Comparison of ENCODE assay signal across 8 cellular contexts in the genomic region with DNA sequence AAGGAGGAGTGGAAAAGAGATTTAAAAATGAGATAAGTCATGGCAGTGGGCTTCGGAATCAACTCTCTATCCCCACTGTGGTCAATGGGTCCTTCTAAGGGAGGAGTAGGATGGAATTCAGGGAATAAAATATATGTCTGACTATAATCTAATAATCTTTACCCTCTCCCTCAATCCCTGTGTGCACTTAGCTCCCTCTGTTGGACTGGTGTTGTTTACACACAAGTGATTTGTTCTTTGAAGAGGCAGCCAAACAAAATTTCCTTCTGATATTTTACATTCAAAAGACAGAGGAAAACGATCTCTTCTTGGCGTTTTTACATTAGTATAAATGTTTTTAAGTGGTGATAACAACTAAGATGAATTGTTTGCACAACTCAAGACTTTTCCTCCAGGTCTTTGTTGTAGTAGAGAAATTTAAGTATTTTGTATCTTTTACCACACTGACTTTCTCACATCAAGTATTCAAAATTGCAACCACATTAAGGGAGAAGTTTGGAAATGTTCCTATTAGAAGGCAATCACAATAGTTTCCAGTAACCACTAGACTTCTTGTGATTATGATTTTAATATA.
DNase-seq lines count a peak whose midpoint lies in the region; ATAC-seq, FAIRE-seq and TF ChIP-seq lines count a peak whose summit lies in the region.

No MANE protein-coding gene starts in this region.

- no peak for TF ChIP-seq EP300 in K562 (IDR thresholded peaks at IDR 0.05; ENCODE audit: low read length)

- H3K27ac ChIP-seq in K562 (ENCODE audit: extremely low read depth, low read depth, low read length), result no peak overlapping the region

- no peak for TF ChIP-seq POLR2A in K562 (conservative IDR thresholded peaks at IDR 0.05)

- no peaks in the 10 kb centered on the region for H3K9me1 ChIP-seq in K562 (ENCODE audit: control insufficient read depth, insufficient read depth, low read length)

- no peak overlapping the region for H3K27ac Mint-ChIP-seq in activated CD4-positive, alpha-beta T cell treated with anti-CD3 and anti-CD28 coated beads for 36 hours
- no peak overlapping the region for H3K27ac Mint-ChIP-seq in activated CD8-positive, alpha-beta T cell treated with anti-CD3 and anti-CD28 coated beads, Interleukin-2, amount 10 ng/mL, durations not matched to agents 7 days and 5 days

- POLR2A ChIA-PET in K562 (lab: Yijun Ruan, JAX), result no interaction called here
- POLR2A ChIA-PET in activated CD4-positive, alpha-beta T cell treated with anti-CD3 and anti-CD28 coated beads for 36 hours (lab: Charles Lee), result no interaction called here
- POLR2A ChIA-PET in activated CD8-positive, alpha-beta T cell treated with anti-CD3 and anti-CD28 coated beads, Interleukin-2, amount 10 ng/mL, durations not matched to agents 7 days and 5 days (lab: Charles Lee), result no interaction called here

- peaks cover 8% of the 10 kb centered on the region for H3K9me3 Mint-ChIP-seq in activated CD4-positive, alpha-beta T cell treated with anti-CD3 and anti-CD28 coated beads for 36 hours (ENCODE audit: low read depth)
- peaks cover 13% of the 10 kb centered on the region for H3K9me3 Mint-ChIP-seq in activated CD8-positive, alpha-beta T cell treated with anti-CD3 and anti-CD28 coated beads, Interleukin-2, amount 10 ng/mL, durations not matched to agents 7 days and 5 days (ENCODE audit: insufficient read depth)

- 0% methylated on average over 3 of the region's 3 CpGs for WGBS in K562 (ENCODE audit: insufficient coverage, low coverage, missing lambda C conversion rate)

- H3K9ac ChIP-seq in K562 (ENCODE audit: insufficient read depth in 1 of 2, low read depth in 2 of 2, low read length in 2 of 2), result no peak overlapping the region

- peak in 1 of 3 experiments; percentile 21; a peak in 1 of 6 replicates for TF ChIP-seq CTCF in K562 (IDR thresholded peaks at IDR 0.05 in 2 of 3, conservative IDR thresholded peaks at IDR 0.05 in 1 of 3; ENCODE audit: insufficient read depth in 2 of 3, low read depth in 1 of 3, low read length in 3 of 3)
- no peak for TF ChIP-seq CTCF in mucosa of descending colon (IDR thresholded peaks at IDR 0.05)

- no peak for FAIRE-seq in K562 (lab: Jason Lieb, UNC)

- H3K79me2 ChIP-seq in K562 (ENCODE audit: control insufficient read depth, insufficient read depth, low read length), result no peaks in the 10 kb centered on the region

- no peak overlapping the region for H3K4me2 ChIP-seq in K562 (ENCODE audit: insufficient read depth, low read length)

- no peaks in the 10 kb centered on the region for H3K4me1 Mint-ChIP-seq in activated CD4-positive, alpha-beta T cell treated with anti-CD3 and anti-CD28 coated beads for 36 hours
- no peaks in the 10 kb centered on the region for H3K4me1 Mint-ChIP-seq in activated CD8-positive, alpha-beta T cell treated with anti-CD3 and anti-CD28 coated beads, Interleukin-2, amount 10 ng/mL, durations not matched to agents 7 days and 5 days (ENCODE audit: low read depth)

- no peak overlapping the region for H2AFZ ChIP-seq in K562 (ENCODE audit: low read depth, low read length)

- CTCF ChIA-PET in K562 (lab: Yijun Ruan, JAX; ENCODE audit: low intra/inter-chr PET ratio), result interaction anchor here (1.1 kb wide), 1 partner anchor 530 kb away, joined by 5 read pairs; no protein-coding TSS in a partner anchor
- CTCF ChIA-PET in activated CD4-positive, alpha-beta T cell treated with anti-CD3 and anti-CD28 coated beads for 36 hours (lab: Charles Lee), result interaction anchor here (1.1 kb wide), 1 partner anchor 15 kb away, joined by 4 read pairs; no protein-coding TSS in a partner anchor
- CTCF ChIA-PET in activated CD8-positive, alpha-beta T cell treated with anti-CD3 and anti-CD28 coated beads, Interleukin-2, amount 10 ng/mL, durations not matched to agents 7 days and 5 days (lab: Charles Lee), result interaction anchor here (0.9 kb wide), 1 partner anchor 662 kb away, joined by 4 read pairs; no protein-coding TSS in a partner anchor

- no peaks in the 10 kb centered on the region for H3K36me3 Mint-ChIP-seq in activated CD4-positive, alpha-beta T cell treated with anti-CD3 and anti-CD28 coated beads for 36 hours (ENCODE audit: low read depth)
- H3K36me3 Mint-ChIP-seq in activated CD8-positive, alpha-beta T cell treated with anti-CD3 and anti-CD28 coated beads, Interleukin-2, amount 10 ng/mL, durations not matched to agents 7 days and 5 days (ENCODE audit: low read depth), result no peaks in the 10 kb centered on the region

- intact Hi-C loops in K562 (cut with micrococcal nuclease) (no loop called here), mucosa of descending colon (cut with DNase I, micrococcal nuclease) (no loop called here)
- intact Hi-C loops in activated CD4-positive, alpha-beta T cell treated with anti-CD3 and anti-CD28 coated beads for 36 hours (cut with DNase I, micrococcal nuclease), result loop anchor here in 1 of 2 experiments (2.0 to 10.0 kb wide), 2 partner anchors 623 to 663 kb away; no protein-coding TSS in a partner anchor

- H4K20me1 ChIP-seq in K562 (replicated peaks; ENCODE audit: control insufficient read depth, insufficient read depth, low read length), result no peaks in the 10 kb centered on the region

- TF ChIP-seq RAD21 in K562 (CRISPR knock-in tag; conservative IDR thresholded peaks at IDR 0.05 in 1 of 2, IDR thresholded peaks at IDR 0.05 in 1 of 2), result peak; percentile 33 to 46; a peak in 3 of 4 replicates

- H3K36me3 ChIP-seq in K562 (ENCODE audit: control insufficient read depth, insufficient read depth, low read length) (no peaks in the 10 kb centered on the region), mucosa of descending colon (ENCODE audit: low read depth) (no peaks in the 10 kb centered on the region)

- H3K4me1 ChIP-seq in K562 (replicated peaks in 1 of 2; ENCODE audit: control insufficient read depth in 2 of 2, insufficient read depth in 2 of 2, low read length in 2 of 2), result no peaks in the 10 kb centered on the region
- H3K4me1 ChIP-seq in mucosa of descending colon (ENCODE audit: low read depth), result no peaks in the 10 kb centered on the region

- DNase-seq in GM03348 (ENCODE audit: low spot score) (peak; percentile 37), M059J (ENCODE audit: low read depth) (peak; percentile 50), K562 (ENCODE audit: extremely low read depth in 1 of 4, low spot score in 3 of 4) (peak in 1 of 4 experiments; percentile 4), mucosa of descending colon (peak in 1 of 3 donors; percentile 53)
- no peak for DNase-seq in activated CD4-positive, alpha-beta T cell treated with anti-CD3 and anti-CD28 coated beads for 36 hours
- DNase-seq in activated CD8-positive, alpha-beta T cell treated with anti-CD3 and anti-CD28 coated beads, Interleukin-2, amount 10 ng/mL, durations not matched to agents 7 days and 5 days, result no peak

- BruUV-seq in K562 (replicated peaks; lab: Mats Ljungman, UMichigan), result no TSS peak

- no peaks in the 10 kb centered on the region for H3K27me3 ChIP-seq in K562 (ENCODE audit: control insufficient read depth in 2 of 2, insufficient read depth in 2 of 2, low read length in 2 of 2)

- no peaks in the 10 kb centered on the region for H3K27me3 Mint-ChIP-seq in activated CD4-positive, alpha-beta T cell treated with anti-CD3 and anti-CD28 coated beads for 36 hours
- no peaks in the 10 kb centered on the region for H3K27me3 Mint-ChIP-seq in activated CD8-positive, alpha-beta T cell treated with anti-CD3 and anti-CD28 coated beads, Interleukin-2, amount 10 ng/mL, durations not matched to agents 7 days and 5 days (ENCODE audit: low read depth)

- no peak overlapping the region for H3K4me3 Mint-ChIP-seq in activated CD4-positive, alpha-beta T cell treated with anti-CD3 and anti-CD28 coated beads for 36 hours
- no peak overlapping the region for H3K4me3 Mint-ChIP-seq in activated CD8-positive, alpha-beta T cell treated with anti-CD3 and anti-CD28 coated beads, Interleukin-2, amount 10 ng/mL, durations not matched to agents 7 days and 5 days

- ATAC-seq in K562, result no peak
- ATAC-seq in mucosa of descending colon, result peak; percentile 44
- no peak for ATAC-seq in activated CD4-positive, alpha-beta T cell treated with anti-CD3 and anti-CD28 coated beads for 36 hours
- ATAC-seq in GM18861 (IDR thresholded peaks at IDR 0.05; ENCODE audit: unreplicated experiment), result no peak
- no peak for ATAC-seq in HG02870 (IDR thresholded peaks at IDR 0.05; ENCODE audit: unreplicated experiment)
- no peak for ATAC-seq in activated CD8-positive, alpha-beta T cell treated with anti-CD3 and anti-CD28 coated beads, Interleukin-2, amount 10 ng/mL, durations not matched to agents 7 days and 5 days

- H3K4me3 ChIP-seq in K562 (no peak overlapping the region), mucosa of descending colon (no peak overlapping the region)

- H3K9me3 ChIP-seq in K562 (replicated peaks; ENCODE audit: control insufficient read depth, insufficient read depth, low read depth, low read length), result no peaks in the 10 kb centered on the region; the same call in 1 of the 2 replicates
- H3K9me3 ChIP-seq in mucosa of descending colon, result peaks cover 6% of the 10 kb centered on the region

- in situ Hi-C loops in K562 (cut with MboI), result no loop called here

TF ChIP-seq in K562, 482 proteins besides CTCF, POLR2A, EP300 and RAD21:
- TF ChIP-seq, protein P1, sequence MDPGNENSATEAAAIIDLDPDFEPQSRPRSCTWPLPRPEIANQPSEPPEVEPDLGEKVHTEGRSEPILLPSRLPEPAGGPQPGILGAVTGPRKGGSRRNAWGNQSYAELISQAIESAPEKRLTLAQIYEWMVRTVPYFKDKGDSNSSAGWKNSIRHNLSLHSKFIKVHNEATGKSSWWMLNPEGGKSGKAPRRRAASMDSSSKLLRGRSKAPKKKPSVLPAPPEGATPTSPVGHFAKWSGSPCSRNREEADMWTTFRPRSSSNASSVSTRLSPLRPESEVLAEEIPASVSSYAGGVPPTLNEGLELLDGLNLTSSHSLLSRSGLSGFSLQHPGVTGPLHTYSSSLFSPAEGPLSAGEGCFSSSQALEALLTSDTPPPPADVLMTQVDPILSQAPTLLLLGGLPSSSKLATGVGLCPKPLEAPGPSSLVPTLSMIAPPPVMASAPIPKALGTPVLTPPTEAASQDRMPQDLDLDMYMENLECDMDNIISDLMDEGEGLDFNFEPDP (CRISPR knock-in tag; IDR thresholded peaks at IDR 0.05), result no peak
- TF ChIP-seq NR4A1 (CRISPR knock-in tag; IDR thresholded peaks at IDR 0.05), result no peak
- no peak for TF ChIP-seq NR4A1 (tag; IDR thresholded peaks at IDR 0.05)
- TF ChIP-seq TOE1 (IDR thresholded peaks at IDR 0.05; ENCODE audit: borderline replicate concordance), result no peak
- no peak for TF ChIP-seq TOE1 (CRISPR knock-in tag; IDR thresholded peaks at IDR 0.05; ENCODE audit: borderline replicate concordance, low read depth)
- TF ChIP-seq NCOR1 (IDR thresholded peaks at IDR 0.05), result no peak
- no peak for TF ChIP-seq SRF (CRISPR knock-in tag; IDR thresholded peaks at IDR 0.05)
- no peak for TF ChIP-seq ZNF584 (CRISPR knock-in tag; IDR thresholded peaks at IDR 0.05; ENCODE audit: low read depth)
- no peak for TF ChIP-seq ZBED1 (IDR thresholded peaks at IDR 0.05)
- no peak for TF ChIP-seq LEF1 (IDR thresholded peaks at IDR 0.05)

Comparison
In these comparisons a context has a peak if more than half of its experiments do, and no peak if none do; other contexts are left out.
1. DNase-seq: peak in GM03348 (single experiment) and M059J (single experiment); none in activated CD4-positive, alpha-beta T cell treated with anti-CD3 and anti-CD28 coated beads for 36 hours (single experiment) and activated CD8-positive, alpha-beta T cell treated with anti-CD3 and anti-CD28 coated beads, Interleukin-2, amount 10 ng/mL, durations not matched to agents 7 days and 5 days (single experiment).